11 cellular contexts compared by ENCODE assay signal in the genomic region with DNA sequence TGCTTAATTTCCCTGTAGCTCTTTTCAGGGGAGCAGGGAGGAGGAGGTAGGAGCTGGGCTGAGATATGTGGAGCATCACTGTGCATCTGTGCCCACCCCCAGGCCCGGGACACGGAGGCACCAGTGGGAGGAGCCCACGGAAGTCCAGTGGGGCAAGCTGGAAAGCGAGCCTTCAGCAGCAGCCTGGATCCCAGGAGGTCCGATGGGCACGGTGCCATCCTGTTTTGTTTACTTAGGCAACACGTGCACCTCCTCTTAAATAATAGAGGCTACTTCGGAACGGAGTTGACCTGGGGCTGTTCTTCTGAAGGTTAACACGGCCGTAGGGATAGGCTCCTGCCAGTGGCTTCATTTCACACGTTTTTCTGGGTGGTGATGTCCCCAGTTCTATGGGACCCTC. TPM values are rescaled to one million over a fixed set of nuclear protein-coding genes. Genes with fewer than 3 reads are reported as not detected.
"Had no signal": no experiment of that assay in that cellular context is flagged by ENCODE, and none has a peak within 500 bp of the region (broad histone marks: within the 10 kb centered on the region; RNA-seq: fewer than 3 reads in every experiment).

No MANE protein-coding gene starts in this region.

- DNase-seq: activated CD4-positive, alpha-beta memory T cell treated with anti-CD3 and anti-CD28 coated beads for 36 hours; activated CD4-positive, alpha-beta T cell treated with anti-CD3 and anti-CD28 coated beads for 1 hour; activated effector memory CD4-positive, alpha-beta T cell treated with anti-CD3 and anti-CD28 coated beads, Interleukin-2, amount 50 U/mL, for 16 hours; activated T-cell treated with anti-CD3 and anti-CD28 coated beads, Interleukin-2, amount 50 U/mL, for 4 hours; amygdala; mesendoderm; nephron progenitor cell; stimulated activated CD4-positive, alpha-beta T cell treated with anti-CD3 and anti-CD28 coated beads, Interleukin-4, amount 100 ng/mL, for 4 hours; stimulated activated naive CD8-positive, alpha-beta T cell treated with anti-CD3 and anti-CD28 coated beads, Interleukin-15, amount 100 ng/mL, for 72 hours had no signal

- ATAC-seq: activated naive CD4-positive, alpha-beta T cell treated with anti-CD3 and anti-CD28 coated beads, Interleukin-2, amount 50 U/mL, for 72 hours; activated T-cell treated with anti-CD3 and anti-CD28 coated beads, Interleukin-2, amount 50 U/mL, for 4 hours; stimulated activated naive CD8-positive, alpha-beta T cell treated with anti-CD3 and anti-CD28 coated beads, Interleukin-15, amount 100 ng/mL, for 72 hours had no signal

RNA-seq across cellular contexts. Expression of gene CDH4, which starts 51.6 kb away (rescaled TPM):
- total RNA-seq: thoracic aorta had no signal
